Comparison of ENCODE assay signal across 18 cellular contexts in the genomic region with DNA sequence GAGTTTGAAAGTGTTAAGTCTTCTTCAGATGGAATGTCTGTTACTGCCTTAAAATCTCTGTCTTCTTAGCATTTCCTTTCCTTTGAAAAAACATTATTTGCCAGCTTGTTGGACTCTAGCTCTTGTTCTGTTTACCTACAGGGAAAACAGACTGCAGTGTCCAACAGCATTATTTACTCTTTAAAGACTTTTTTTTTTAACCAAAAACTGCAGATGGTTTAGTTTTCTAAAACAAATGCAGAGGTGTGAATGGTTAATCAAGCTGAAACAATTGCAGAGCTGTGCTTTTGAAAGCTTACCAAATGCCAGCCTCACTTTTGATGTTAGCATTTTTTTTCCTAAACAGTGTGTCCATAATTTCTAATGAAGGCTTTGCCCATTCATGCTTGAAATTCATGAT.
"Had no signal": no experiment of that assay in that cellular context is flagged by ENCODE, and none has a peak within 500 bp of the region (broad histone marks: within the 10 kb centered on the region; RNA-seq: fewer than 3 reads in every experiment).

No MANE protein-coding gene starts in this region.

- H3K27me3 Mint-ChIP-seq: activated CD4-positive, alpha-beta memory T cell treated with anti-CD3 and anti-CD28 coated beads for 36 hours; activated CD4-positive, alpha-beta T cell treated with anti-CD3 and anti-CD28 coated beads, Interleukin-2, amount 10 ng/mL, durations not matched to agents 7 days and 5 days; activated naive CD4-positive, alpha-beta T cell treated with anti-CD3 and anti-CD28 coated beads, Interleukin-2, amount 10 ng/mL, durations not matched to agents 7 days and 5 days; activated naive CD8-positive, alpha-beta T cell treated with anti-CD3 and anti-CD28 coated beads for 36 hours; T-helper 17 cell had no signal

- H3K4me3 ChIP-seq: PC-9 had no signal

- H2AFZ ChIP-seq: PC-9 had no signal

- H3K27ac ChIP-seq: KMS-11, PC-9 had no signal

- H3K9ac ChIP-seq: KMS-11 had no signal

- H3K4me3 Mint-ChIP-seq: activated CD4-positive, alpha-beta memory T cell treated with anti-CD3 and anti-CD28 coated beads for 36 hours; activated CD4-positive, alpha-beta T cell treated with anti-CD3 and anti-CD28 coated beads, Interleukin-2, amount 10 ng/mL, durations not matched to agents 7 days and 5 days; activated naive CD4-positive, alpha-beta T cell treated with anti-CD3 and anti-CD28 coated beads, Interleukin-2, amount 10 ng/mL, durations not matched to agents 7 days and 5 days; activated naive CD8-positive, alpha-beta T cell treated with anti-CD3 and anti-CD28 coated beads for 36 hours; activated T-cell treated with anti-CD3 and anti-CD28 coated beads, Interleukin-2, amount 50 U/mL, for 4 hours; T-helper 17 cell; WTC11 had no signal

- ATAC-seq: activated T-cell treated with anti-CD3 and anti-CD28 coated beads, Interleukin-2, amount 50 U/mL, for 4 hours; T-helper 17 cell; WTC11 had no signal

- H3K9me3 Mint-ChIP-seq: activated CD4-positive, alpha-beta memory T cell treated with anti-CD3 and anti-CD28 coated beads for 36 hours; activated CD4-positive, alpha-beta T cell treated with anti-CD3 and anti-CD28 coated beads, Interleukin-2, amount 10 ng/mL, durations not matched to agents 7 days and 5 days; activated naive CD4-positive, alpha-beta T cell treated with anti-CD3 and anti-CD28 coated beads, Interleukin-2, amount 10 ng/mL, durations not matched to agents 7 days and 5 days; activated naive CD8-positive, alpha-beta T cell treated with anti-CD3 and anti-CD28 coated beads for 36 hours; activated T-cell treated with anti-CD3 and anti-CD28 coated beads, Interleukin-2, amount 50 U/mL, for 4 hours; WTC11 had no signal

- H3K36me3 Mint-ChIP-seq: activated CD4-positive, alpha-beta memory T cell treated with anti-CD3 and anti-CD28 coated beads for 36 hours; activated naive CD4-positive, alpha-beta T cell treated with anti-CD3 and anti-CD28 coated beads, Interleukin-2, amount 10 ng/mL, durations not matched to agents 7 days and 5 days; activated naive CD8-positive, alpha-beta T cell treated with anti-CD3 and anti-CD28 coated beads for 36 hours; WTC11 had no signal

- DNase-seq: activated CD4-positive, alpha-beta memory T cell treated with anti-CD3 and anti-CD28 coated beads for 36 hours; activated CD4-positive, alpha-beta T cell treated with anti-CD3 and anti-CD28 coated beads for 1 hour; activated CD4-positive, alpha-beta T cell treated with anti-CD3 and anti-CD28 coated beads, Interleukin-2, amount 10 ng/mL, durations not matched to agents 7 days and 5 days; activated CD8-positive, alpha-beta memory T cell treated with anti-CD3 and anti-CD28 coated beads for 24 hours; activated effector memory CD4-positive, alpha-beta T cell treated with anti-CD3 and anti-CD28 coated beads, Interleukin-2, amount 50 U/mL, for 16 hours; activated naive CD4-positive, alpha-beta T cell treated with anti-CD3 and anti-CD28 coated beads, Interleukin-2, amount 10 ng/mL, durations not matched to agents 7 days and 5 days; activated naive CD8-positive, alpha-beta T cell treated with anti-CD3 and anti-CD28 coated beads for 36 hours; activated T-cell treated with anti-CD3 and anti-CD28 coated beads, Interleukin-2, amount 50 U/mL, for 4 hours; NCI-H1092; NCI-H187; NCI-H2081 treated with DMSO at 0.1 percent for 48 hours; NCI-H82; PC-9; SIG-M5; T-helper 17 cell; T-helper 9 cell had no signal

- H3K4me1 Mint-ChIP-seq: activated CD4-positive, alpha-beta T cell treated with anti-CD3 and anti-CD28 coated beads, Interleukin-2, amount 10 ng/mL, durations not matched to agents 7 days and 5 days; activated naive CD4-positive, alpha-beta T cell treated with anti-CD3 and anti-CD28 coated beads, Interleukin-2, amount 10 ng/mL, durations not matched to agents 7 days and 5 days; activated naive CD8-positive, alpha-beta T cell treated with anti-CD3 and anti-CD28 coated beads for 36 hours had no signal

- H3K27ac Mint-ChIP-seq: activated CD4-positive, alpha-beta memory T cell treated with anti-CD3 and anti-CD28 coated beads for 36 hours; activated CD4-positive, alpha-beta T cell treated with anti-CD3 and anti-CD28 coated beads, Interleukin-2, amount 10 ng/mL, durations not matched to agents 7 days and 5 days; activated naive CD4-positive, alpha-beta T cell treated with anti-CD3 and anti-CD28 coated beads, Interleukin-2, amount 10 ng/mL, durations not matched to agents 7 days and 5 days; activated naive CD8-positive, alpha-beta T cell treated with anti-CD3 and anti-CD28 coated beads for 36 hours; T-helper 17 cell; WTC11 had no signal

- H3K4me2 ChIP-seq: KMS-11, PC-9 had no signal
